Comparison of ENCODE assay signal across 16 cellular contexts in the genomic region with DNA sequence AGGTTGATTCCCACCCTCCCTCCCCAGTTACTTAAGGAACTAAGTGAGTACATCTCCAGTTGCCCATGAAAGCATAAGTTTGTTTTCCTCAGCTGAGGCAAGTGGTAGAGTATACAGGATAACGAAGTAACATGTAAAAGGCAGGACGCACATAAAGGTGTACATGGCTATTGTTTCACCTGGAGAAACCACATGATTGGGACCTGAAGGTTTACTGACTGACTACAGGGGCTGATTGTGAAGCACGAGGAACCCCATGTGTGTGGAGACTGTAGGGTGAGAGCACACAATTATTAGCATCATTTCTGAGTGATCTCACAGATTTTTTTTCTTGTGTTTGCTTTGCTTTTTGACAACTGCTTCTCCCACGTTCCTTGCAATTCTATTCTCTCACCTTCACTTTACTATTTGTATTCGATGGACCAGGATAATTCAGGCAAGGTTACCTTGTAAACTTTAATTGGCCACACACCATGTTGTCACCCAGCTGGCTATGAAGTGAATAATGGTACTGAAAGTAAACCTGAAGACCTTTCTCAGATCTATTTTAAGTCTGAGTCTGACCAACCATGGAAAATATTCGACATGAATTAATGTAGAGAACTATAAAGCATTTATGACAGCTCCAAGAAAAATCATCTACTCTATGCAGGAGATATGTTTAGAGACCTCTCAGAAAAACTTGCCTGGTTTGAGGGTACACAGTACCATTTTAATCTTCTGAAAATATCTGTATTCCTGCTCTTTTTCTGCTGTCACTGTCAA.
DNase-seq lines count a peak whose midpoint lies in the region; ATAC-seq and TF ChIP-seq lines count a peak whose summit lies in the region.
"Had no signal": no experiment of that assay in that cellular context is flagged by ENCODE, and none has a peak within 500 bp of the region (broad histone marks: within the 10 kb centered on the region; RNA-seq: fewer than 3 reads in every experiment).

No MANE protein-coding gene starts in this region.

- intact Hi-C loops in Right ventricle myocardium superior (cut with DNase I): no loop called here
- intact Hi-C loops in right cardiac atrium (cut with DNase I): loop anchor here in 1 of 4 donors (5.0 kb wide), 1 partner anchor 51 kb away; no protein-coding TSS in a partner anchor
- intact Hi-C loops in esophagus muscularis mucosa (cut with DNase I): no loop called here
- intact Hi-C loops in tibial artery (cut with DNase I; ENCODE audit: low total_unique reads): loop anchor here (5.0 to 10.0 kb wide), 2 partner anchors 36 to 118 kb away; no protein-coding TSS in a partner anchor
- intact Hi-C loops in body of pancreas (cut with DNase I): no loop called here

- H3K4me3 ChIP-seq in right cardiac atrium (ENCODE audit: low read length) (no peak overlapping the region), esophagus muscularis mucosa (peak overlapping the region; percentile 55 to 63 (median 62)), tibial artery (peak overlapping the region in 1 of 2 donors; percentile 55), body of pancreas (no peak overlapping the region)
- H3K4me3 ChIP-seq: tibial nerve had no signal

- no peaks in the 10 kb centered on the region for H3K27me3 Mint-ChIP-seq in activated naive CD8-positive, alpha-beta T cell treated with anti-CD3 and anti-CD28 coated beads, Interleukin-2, amount 50 U/mL, for 24 hours

- 82% methylated on average over 6 of the region's 6 CpGs for WGBS in right cardiac atrium
- 40% methylated on average over 6 of the region's 6 CpGs for WGBS in esophagus muscularis mucosa
- WGBS in body of pancreas, 2 donors: 51 to 54% methylated on average over 6 of the region's 6 CpGs

- TF ChIP-seq CTCF in esophagus muscularis mucosa (IDR thresholded peaks at IDR 0.05) (no peak), tibial artery (IDR thresholded peaks at IDR 0.05) (no peak), body of pancreas (IDR thresholded peaks at IDR 0.05) (no peak)

- H3K9me3 ChIP-seq in right cardiac atrium (ENCODE audit: control insufficient read depth, low read length) (no peaks in the 10 kb centered on the region), esophagus muscularis mucosa (no peaks in the 10 kb centered on the region), tibial artery (no peaks in the 10 kb centered on the region), body of pancreas (no peaks in the 10 kb centered on the region)
- H3K9me3 ChIP-seq: tibial nerve had no signal

- no peaks in the 10 kb centered on the region for H3K4me1 ChIP-seq in right cardiac atrium (ENCODE audit: control insufficient read depth, insufficient read depth, low read length)
- H3K4me1 ChIP-seq in esophagus muscularis mucosa: peaks cover 31 to 49% (median 42%) of the 10 kb centered on the region in 4 donors
- H3K4me1 ChIP-seq in tibial artery: peaks cover 0 to 87% (median 60%) of the 10 kb centered on the region in 4 donors
- H3K4me1 ChIP-seq in body of pancreas: no peaks in the 10 kb centered on the region

- TF ChIP-seq POLR2A in esophagus muscularis mucosa (IDR thresholded peaks at IDR 0.05; ENCODE audit: low read depth): no peak
- no peak for TF ChIP-seq POLR2A in body of pancreas (IDR thresholded peaks at IDR 0.05)

- H3K36me3 Mint-ChIP-seq in activated naive CD8-positive, alpha-beta T cell treated with anti-CD3 and anti-CD28 coated beads, Interleukin-2, amount 50 U/mL, for 24 hours (ENCODE audit: low read depth): no peaks in the 10 kb centered on the region

- H3K4me3 Mint-ChIP-seq in activated naive CD8-positive, alpha-beta T cell treated with anti-CD3 and anti-CD28 coated beads, Interleukin-2, amount 50 U/mL, for 24 hours: no peak overlapping the region
- H3K4me3 Mint-ChIP-seq: WTC11 had no signal

- H3K27ac Mint-ChIP-seq in activated naive CD8-positive, alpha-beta T cell treated with anti-CD3 and anti-CD28 coated beads, Interleukin-2, amount 50 U/mL, for 24 hours: no peak overlapping the region
- H3K27ac Mint-ChIP-seq: activated T-helper 2 cell treated with anti-CD3 and anti-CD28 coated beads, Interferon-gamma antibody, Interleukin-2, Interleukin-4, amounts not matched to agents 10 μg/mL and 5 μg/mL and 100 μg/mL, durations not matched to agents 14 hours and 24 hours and 36 hours; WTC11 had no signal

- TF ChIP-seq EP300 in esophagus muscularis mucosa (IDR thresholded peaks at IDR 0.05): no peak

- no peaks in the 10 kb centered on the region for H3K27me3 ChIP-seq in right cardiac atrium (ENCODE audit: control insufficient read depth, insufficient read depth)
- H3K27me3 ChIP-seq in esophagus muscularis mucosa: no peaks in the 10 kb centered on the region
- H3K27me3 ChIP-seq in tibial artery: no peaks in the 10 kb centered on the region
- H3K27me3 ChIP-seq in body of pancreas: no peaks in the 10 kb centered on the region
- H3K27me3 ChIP-seq: tibial nerve had no signal

- ATAC-seq in Right ventricle myocardium superior (ENCODE audit: poor library complexity): peak; percentile 23
- no peak for ATAC-seq in right cardiac atrium
- peak; percentile 53 for ATAC-seq in HG03280 (IDR thresholded peaks at IDR 0.05; ENCODE audit: unreplicated experiment)
- ATAC-seq in activated naive CD8-positive, alpha-beta T cell treated with anti-CD3 and anti-CD28 coated beads, Interleukin-2, amount 50 U/mL, for 24 hours: no peak
- no peak for ATAC-seq in body of pancreas
- ATAC-seq: WTC11 had no signal

- H3K36me3 ChIP-seq in esophagus muscularis mucosa (peaks cover 16 to 55% (median 38%) of the 10 kb centered on the region in 4 donors), tibial artery (peaks cover 17 to 30% (median 26%) of the 10 kb centered on the region in 3 donors), body of pancreas (replicated peaks in 1 of 2; ENCODE audit: insufficient read depth in 1 of 2, low read depth in 2 of 2) (no peaks in the 10 kb centered on the region)

- no peaks in the 10 kb centered on the region for H3K9me3 Mint-ChIP-seq in activated naive CD8-positive, alpha-beta T cell treated with anti-CD3 and anti-CD28 coated beads, Interleukin-2, amount 50 U/mL, for 24 hours
- H3K9me3 Mint-ChIP-seq: activated T-helper 2 cell treated with anti-CD3 and anti-CD28 coated beads, Interferon-gamma antibody, Interleukin-2, Interleukin-4, amounts not matched to agents 10 μg/mL and 5 μg/mL and 100 μg/mL, durations not matched to agents 14 hours and 24 hours and 36 hours had no signal

- no peak overlapping the region for H3K27ac ChIP-seq in right cardiac atrium (ENCODE audit: low read length)
- H3K27ac ChIP-seq in esophagus muscularis mucosa (replicated peaks in 1 of 4): peak overlapping the region; percentile 91 to 98 (median 94)
- peak overlapping the region; percentile 86 to 91 for H3K27ac ChIP-seq in tibial artery
- H3K27ac ChIP-seq in body of pancreas: no peak overlapping the region

- DNase-seq in Right ventricle myocardium superior: no peak
- DNase-seq in right cardiac atrium: no peak
- no peak for DNase-seq in esophagus muscularis mucosa (ENCODE audit: extremely low spot score)
- no peak for DNase-seq in tibial artery
- no peak for DNase-seq in NCI-H524 (lab: John Stamatoyannopoulos, UW)
- DNase-seq in activated naive CD8-positive, alpha-beta T cell treated with anti-CD3 and anti-CD28 coated beads, Interleukin-2, amount 50 U/mL, for 24 hours: no peak
- no peak for DNase-seq in body of pancreas
- DNase-seq: 8988T, C1 segment of cervical spinal cord, glutamatergic neuron, mesenchymal stem cell, NCI-H2081 treated with DMSO at 0.1 percent for 48 hours had no signal

- H3K4me1 Mint-ChIP-seq in activated naive CD8-positive, alpha-beta T cell treated with anti-CD3 and anti-CD28 coated beads, Interleukin-2, amount 50 U/mL, for 24 hours: peaks cover 3% of the 10 kb centered on the region

Comparison
In these comparisons a context has a peak if more than half of its experiments do, and no peak if none do; other contexts are left out.
1. ATAC-seq: peak in Right ventricle myocardium superior (single experiment) and HG03280 (single experiment); none in right cardiac atrium (0 of 2), activated naive CD8-positive, alpha-beta T cell treated with anti-CD3 and anti-CD28 coated beads, Interleukin-2, amount 50 U/mL, for 24 hours (single experiment) and body of pancreas (single experiment).
2. H3K27ac ChIP-seq: peak in esophagus muscularis mucosa (4 of 4) and tibial artery (2 of 2); none in right cardiac atrium (single experiment) and body of pancreas (0 of 4).
3. H3K4me3 ChIP-seq: peak in esophagus muscularis mucosa (4 of 4); none in right cardiac atrium (single experiment) and body of pancreas (0 of 2).